Comparison of ENCODE assay signal across 8 cellular contexts in the genomic region with DNA sequence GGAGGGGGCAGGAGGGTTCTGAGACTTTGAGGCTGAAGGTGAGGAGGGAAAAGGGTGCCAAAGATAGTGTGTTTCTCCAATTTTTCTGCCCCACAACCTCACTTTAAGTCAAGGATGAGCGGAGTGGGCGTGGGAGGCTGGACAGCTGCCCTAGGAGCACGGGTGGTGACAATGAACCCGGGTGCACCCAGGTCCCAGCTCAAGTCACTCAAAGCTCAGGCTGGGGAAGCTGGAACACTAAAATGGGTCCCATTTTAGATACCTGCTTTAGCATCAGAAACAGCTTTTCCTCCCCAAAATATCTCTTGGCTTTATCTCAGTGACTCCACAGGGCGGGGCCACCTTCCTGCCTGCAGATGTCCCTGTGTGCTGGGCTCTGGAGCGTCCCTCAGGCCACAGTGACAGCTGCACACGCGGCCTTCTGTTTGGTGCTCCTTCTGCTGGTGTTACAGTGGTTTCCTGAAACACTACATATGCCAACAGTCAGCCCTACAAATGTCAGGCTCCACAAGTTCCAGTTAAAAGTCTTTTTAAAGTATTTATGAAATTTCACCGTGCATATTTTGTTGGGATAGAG. TPM values are rescaled to one million over a fixed set of nuclear protein-coding genes. Genes with fewer than 3 reads are reported as not detected.
DNase-seq lines count a peak whose midpoint lies in the region; ATAC-seq and TF ChIP-seq lines count a peak whose summit lies in the region.

No MANE protein-coding gene starts in this region.

- intact Hi-C loops in activated B cell treated with CpG ODN at 0.5 μM for 24 hours (cut with micrococcal nuclease) (loop anchor here (2.0 to 5.0 kb wide), 3 partner anchors 79 to 152 kb away; no protein-coding TSS in a partner anchor), A673 (cut with micrococcal nuclease; ENCODE audit: unreplicated experiment) (no loop called here)

- H3K27me3 ChIP-seq in A673 (replicated peaks; ENCODE audit: insufficient read depth, low read depth, low read length, poor library complexity), result peaks cover 57% of the 10 kb centered on the region
- no peaks in the 10 kb centered on the region for H3K27me3 ChIP-seq in hepatocyte

- DNase-seq in GM10248 (ENCODE audit: extremely low spot score), result no peak
- no peak for DNase-seq in activated B cell treated with CpG ODN at 0.5 μM for 24 hours
- DNase-seq in left lobe of liver (ENCODE audit: low spot score), result no peak
- no peak for DNase-seq in GM19240 (ENCODE audit: insufficient read length, low spot score)
- no peak for DNase-seq in A673 (ENCODE audit: low spot score)
- no peak for DNase-seq in hepatocyte (ENCODE audit: low spot score)
- DNase-seq in NCI-H1436 treated with DMSO at 0.1 percent for 48 hours (lab: John Stamatoyannopoulos, UW), result no peak

- no TSS peak for BruUV-seq in A673 (replicated peaks; lab: Mats Ljungman, UMichigan)

- no peaks in the 10 kb centered on the region for H4K20me1 ChIP-seq in hepatocyte (ENCODE audit: insufficient read depth, poor library complexity, severe bottlenecking)

- TF ChIP-seq CTCF in GM10248 (IDR thresholded peaks at IDR 0.05; ENCODE audit: control extremely low read depth, extremely low read depth, low read depth, missing control alignments), result peak; percentile 23
- no peak for TF ChIP-seq CTCF in activated B cell treated with CpG ODN at 0.5 μM for 24 hours (IDR thresholded peaks at IDR 0.05)
- TF ChIP-seq CTCF in A673 (conservative IDR thresholded peaks at IDR 0.05; ENCODE audit: low read depth, low read length), result no peak
- no peak for TF ChIP-seq CTCF in hepatocyte (IDR thresholded peaks at IDR 0.05; ENCODE audit: poor library complexity)

- POLR2A ChIA-PET in GM10248 (lab: Yijun Ruan, JAX), result no interaction called here
- POLR2A ChIA-PET in activated B cell treated with CpG ODN at 0.5 μM for 24 hours (lab: Charles Lee), result interaction anchor here (0.6 to 7.1 kb wide), 13 partner anchors 8 to 79 kb away, joined by 3 to 131 read pairs (median 11); no protein-coding TSS in a partner anchor
- POLR2A ChIA-PET in A673 (lab: Charles Lee; ENCODE audit: low non-redundant PET), result no interaction called here

- no peaks in the 10 kb centered on the region for H3K9me2 ChIP-seq in hepatocyte (replicated peaks; ENCODE audit: insufficient read depth)

- H3K27me3 Mint-ChIP-seq in IgD-negative memory B cell (no peaks in the 10 kb centered on the region), activated B cell treated with CpG ODN at 0.5 μM for 24 hours (no peaks in the 10 kb centered on the region)

- H3K27ac ChIP-seq in A673 (ENCODE audit: low read depth, low read length, poor library complexity, severe bottlenecking) (no peak overlapping the region), hepatocyte (no peak overlapping the region)

- no peak overlapping the region for H2AFZ ChIP-seq in hepatocyte

- H3K4me1 ChIP-seq in A673 (ENCODE audit: insufficient read depth, low read length, poor library complexity, severe bottlenecking) (peaks cover 4% of the 10 kb centered on the region), hepatocyte (ENCODE audit: insufficient read depth) (peaks cover 8% of the 10 kb centered on the region)

- H3K79me2 ChIP-seq in hepatocyte, result peaks cover 22% of the 10 kb centered on the region

- CTCF ChIA-PET in GM10248 (lab: Yijun Ruan, JAX), result interaction anchor here (0.9 to 3.4 kb wide), 5 partner anchors 25 to 331 kb away, joined by 3 to 14 read pairs (median 4); no protein-coding TSS in a partner anchor
- CTCF ChIA-PET in activated B cell treated with CpG ODN at 0.5 μM for 24 hours (lab: Charles Lee), result interaction anchor here (1.2 to 1.7 kb wide), 2 partner anchors 10 to 65 kb away, joined by 3 to 5 read pairs; no protein-coding TSS in a partner anchor
- CTCF ChIA-PET in A673 (lab: Charles Lee), result no interaction called here

- H3K36me3 Mint-ChIP-seq in IgD-negative memory B cell (no peaks in the 10 kb centered on the region), activated B cell treated with CpG ODN at 0.5 μM for 24 hours (ENCODE audit: low read depth) (peaks cover 21% of the 10 kb centered on the region)

- ATAC-seq in activated B cell treated with CpG ODN at 0.5 μM for 24 hours (ENCODE audit: low read depth), result no peak
- peak; percentile 30 for ATAC-seq in left lobe of liver

- peak overlapping the region; percentile 32 to 98 (median 85) for H3K27ac Mint-ChIP-seq in IgD-negative memory B cell
- peak overlapping the region; percentile 81 for H3K27ac Mint-ChIP-seq in activated B cell treated with CpG ODN at 0.5 μM for 24 hours

- H3K4me3 Mint-ChIP-seq in IgD-negative memory B cell (peak overlapping the region; percentile 65 to 98 (median 79)), activated B cell treated with CpG ODN at 0.5 μM for 24 hours (peak overlapping the region; percentile 82)

- H3K9me3 ChIP-seq in A673 (ENCODE audit: low read depth, low read length, poor library complexity, severe bottlenecking) (no peaks in the 10 kb centered on the region), hepatocyte (ENCODE audit: low read depth) (no peaks in the 10 kb centered on the region)

- WGBS in hepatocyte (ENCODE audit: low lambda C conversion rate, missing lambda C conversion rate), result 70% methylated on average over 8 of the region's 9 CpGs

- H3K4me3 ChIP-seq in A673 (ENCODE audit: low read depth, low read length, poor library complexity, severe bottlenecking) (no peak overlapping the region), hepatocyte (no peak overlapping the region)

- H3K4me1 Mint-ChIP-seq in IgD-negative memory B cell (peaks cover 19 to 24% (median 23%) of the 10 kb centered on the region in 3 donors), activated B cell treated with CpG ODN at 0.5 μM for 24 hours (peaks cover 44% of the 10 kb centered on the region)

- H3K36me3 ChIP-seq in A673 (ENCODE audit: insufficient read depth, low read length, poor library complexity, severe bottlenecking) (no peaks in the 10 kb centered on the region), hepatocyte (replicated peaks; ENCODE audit: insufficient read depth, low read depth) (no peaks in the 10 kb centered on the region)

- H3K9me3 Mint-ChIP-seq in IgD-negative memory B cell (no peaks in the 10 kb centered on the region), activated B cell treated with CpG ODN at 0.5 μM for 24 hours (no peaks in the 10 kb centered on the region)

- no peak overlapping the region for H3K4me2 ChIP-seq in hepatocyte

RNA-seq across cellular contexts. Expression of a gene that starts 1.4 kb away (rescaled TPM):
- polyA plus RNA-seq in IgD-negative memory B cell, result 89.4 TPM
- 88.0 and 92.7 TPM in 2 replicates for total RNA-seq in activated B cell treated with CpG ODN at 0.5 μM for 24 hours
- total RNA-seq in left lobe of liver, result 24.1 TPM
- 0.09 TPM in 1 of 2 replicates, not detected in the other for total RNA-seq in A673 (2021)
- 21.0 and 22.1 TPM in 2 replicates for total RNA-seq in hepatocyte
- 21.0 and 21.6 TPM in 2 replicates for polyA plus RNA-seq in hepatocyte

Comparison
In these comparisons a context has a peak if more than half of its experiments do, and no peak if none do; other contexts are left out.
1. RNA of a gene that starts 1.4 kb away (total RNA-seq): 88.0 to 92.7 TPM in activated B cell treated with CpG ODN at 0.5 μM for 24 hours, 24.1 TPM in left lobe of liver (single experiment) and 21.0 to 22.1 TPM in hepatocyte; 0.09 TPM in A673; every median in the first group is over 10 times any median in the second.